9 cellular contexts compared by ENCODE assay signal in genomic region chr19:35318679-35319448, GRCh38. TPM values are rescaled to one million over a fixed set of nuclear protein-coding genes. Genes with fewer than 3 reads are reported as not detected.
DNase-seq lines count a peak whose midpoint lies in the region; ATAC-seq and TF ChIP-seq lines count a peak whose summit lies in the region.
"Had no signal": no experiment of that assay in that cellular context is flagged by ENCODE, and none has a peak within 500 bp of the region (broad histone marks: within the 10 kb centered on the region; RNA-seq: fewer than 3 reads in every experiment).

No MANE protein-coding gene starts in this region.

- peaks cover 0 to 7% of the 10 kb centered on the region in 2 donors for H3K4me1 Mint-ChIP-seq in immature natural killer cell

- H3K27ac ChIP-seq in GM23248 = peak overlapping the region; percentile 76
- H3K27ac ChIP-seq in SJSA1 = peak overlapping the region; percentile 84
- H3K27ac ChIP-seq: SK-N-MC had no signal

- peak overlapping the region; percentile 70 for H3K9ac ChIP-seq in GM23248

- ATAC-seq in HG03571 (IDR thresholded peaks at IDR 0.05; ENCODE audit: unreplicated experiment) = no peak

- H3F3A ChIP-seq in GM23248 (ENCODE audit: insufficient read depth) = peaks cover 4% of the 10 kb centered on the region; the same call in 1 of the 2 replicates

- no peaks in the 10 kb centered on the region for H3K9me3 ChIP-seq in GM23248 (ENCODE audit: low read depth)
- no peaks in the 10 kb centered on the region for H3K9me3 ChIP-seq in SJSA1 (replicated peaks)

- H3K4me3 Mint-ChIP-seq in immature natural killer cell = no peak overlapping the region

- peak; percentile 97 for DNase-seq in GM23248
- DNase-seq in SJSA1 (ENCODE audit: low read depth in 1 of 2, low spot score in 2 of 2) = peak; percentile 81 to 86
- DNase-seq in fibroblast of villous mesenchyme (ENCODE audit: low read depth) = peak; percentile 46
- DNase-seq in pons (ENCODE audit: low spot score) = peak; percentile 88
- no peak for DNase-seq in immature natural killer cell
- DNase-seq in 8988T = no peak
- DNase-seq in DMS79 treated with DMSO at 0.1 percent for 48 hours (lab: John Stamatoyannopoulos, UW) = no peak

- H3K4me2 ChIP-seq in GM23248 (ENCODE audit: unreplicated experiment) = peak overlapping the region; percentile 12

- no peak for TF ChIP-seq CTCF in fibroblast of villous mesenchyme (IDR thresholded peaks at IDR 0.05; ENCODE audit: insufficient read depth, low read depth, low read length)

- no peaks in the 10 kb centered on the region for H3K9me2 ChIP-seq in GM23248 (ENCODE audit: insufficient read depth)

- peaks cover 0 to 13% (median 2%) of the 10 kb centered on the region in 3 donors for H3K27me3 Mint-ChIP-seq in immature natural killer cell (ENCODE audit: low read depth in 3 of 3)

- H3K36me3 ChIP-seq in GM23248 (ENCODE audit: low read depth) (no peaks in the 10 kb centered on the region), SJSA1 (no peaks in the 10 kb centered on the region)

- peaks cover 10% of the 10 kb centered on the region for H3K4me1 ChIP-seq in GM23248 (ENCODE audit: insufficient read depth)
- peaks cover 15% of the 10 kb centered on the region for H3K4me1 ChIP-seq in SJSA1 (replicated peaks)

- H3K4me3 ChIP-seq in GM23248 = no peak overlapping the region
- no peak overlapping the region for H3K4me3 ChIP-seq in SJSA1
- H3K4me3 ChIP-seq in fibroblast of villous mesenchyme (ENCODE audit: low read depth, low read length) = no peak overlapping the region
- H3K4me3 ChIP-seq: SK-N-MC had no signal

- peak overlapping the region; percentile 35; the same call in 1 of the 2 replicates for H2AFZ ChIP-seq in GM23248

- in situ Hi-C loops in GM23248 (cut with MboI) = no loop called here

- H3K27me3 ChIP-seq in GM23248 (replicated peaks; ENCODE audit: insufficient read depth) (no peaks in the 10 kb centered on the region), SJSA1 (replicated peaks) (no peaks in the 10 kb centered on the region)

- WGBS in GM23248 (ENCODE audit: low coverage in 1 of 2, low lambda C conversion rate in 2 of 2, missing lambda C conversion rate in 2 of 2), 2 experiments = 33 to 36% methylated on average over 16 of the region's 16 CpGs

- peaks cover 0 to 3% (median 0%) of the 10 kb centered on the region in 3 donors for H3K36me3 Mint-ChIP-seq in immature natural killer cell

- no peaks in the 10 kb centered on the region for H3K79me2 ChIP-seq in GM23248 (ENCODE audit: insufficient read depth)

- H3K9me3 Mint-ChIP-seq in immature natural killer cell = no peaks in the 10 kb centered on the region

- peak overlapping the region in 1 of 6 donors; percentile 52 for H3K27ac Mint-ChIP-seq in immature natural killer cell

- no peaks in the 10 kb centered on the region for H4K20me1 ChIP-seq in GM23248 (ENCODE audit: insufficient read depth)

RNA-seq across cellular contexts. Expression of gene CD22, which starts 10.1 kb away (rescaled TPM):
- not detected in 2 replicates for total RNA-seq in GM23248 (2014; rRNA removed; shearing (Covaris generic))
- 0.16 and 0.28 TPM in 2 replicates for polyA plus RNA-seq in GM23248 (2016; fragmentation: Nextera tagmentation; extraction: Ambion mirVana)
- 0.03 and 0.21 TPM in 2 replicates for total RNA-seq in SJSA1 (2014; rRNA removed; shearing (Covaris generic))
- 0.32 TPM in 1 of 2 replicates, not detected in the other for total RNA-seq in fibroblast of villous mesenchyme
- 1 to 10 TPM in 1 of 3 donors, under 1 TPM in 1, not detected in 1; 0.93 to 2.2 TPM for polyA plus RNA-seq in immature natural killer cell

RNA-seq across cellular contexts. Expression of gene MAG, which starts 26.9 kb away (rescaled TPM):
- total RNA-seq in GM23248 (2014; rRNA removed; shearing (Covaris generic)) = not detected in 2 replicates
- polyA plus RNA-seq in GM23248 (2016; fragmentation: Nextera tagmentation; extraction: Ambion mirVana) (not detected in 2 replicates), immature natural killer cell (not detected)
- total RNA-seq in SJSA1 (2014; rRNA removed; shearing (Covaris generic)) = 0.50 TPM in 1 of 2 replicates, not detected in the other
- total RNA-seq in fibroblast of villous mesenchyme = not detected in 2 replicates

RNA-seq across cellular contexts. Expression of gene FFAR1, which starts 28.8 kb away (rescaled TPM):
- not detected in 2 replicates for total RNA-seq in GM23248 (2014; rRNA removed; shearing (Covaris generic))
- not detected in 2 replicates for polyA plus RNA-seq in GM23248 (2016; fragmentation: Nextera tagmentation; extraction: Ambion mirVana)
- total RNA-seq in SJSA1 (2014; rRNA removed; shearing (Covaris generic)) = not detected in 2 replicates
- not detected in 2 replicates for total RNA-seq in fibroblast of villous mesenchyme
- polyA plus RNA-seq in immature natural killer cell = not detected

RNA-seq across cellular contexts. Expression of gene HAMP, which starts 36.5 kb away (rescaled TPM):
- total RNA-seq in GM23248 (2014; rRNA removed; shearing (Covaris generic)) = not detected in 2 replicates
- polyA plus RNA-seq in GM23248 (2016; fragmentation: Nextera tagmentation; extraction: Ambion mirVana) (not detected in 2 replicates), immature natural killer cell (1 to 10 TPM in 1 of 3 donors, not detected in 2; 1.1 TPM)
- not detected in 2 replicates for total RNA-seq in SJSA1 (2014; rRNA removed; shearing (Covaris generic))
- total RNA-seq in fibroblast of villous mesenchyme = not detected in 2 replicates

RNA-seq across cellular contexts. Expression of gene FFAR3, which starts 39.4 kb away (rescaled TPM):
- not detected in 2 replicates for total RNA-seq in GM23248 (2014; rRNA removed; shearing (Covaris generic))
- polyA plus RNA-seq in GM23248 (2016; fragmentation: Nextera tagmentation; extraction: Ambion mirVana) (not detected in 2 replicates), immature natural killer cell (not detected)
- total RNA-seq in SJSA1 (2014; rRNA removed; shearing (Covaris generic)) = not detected in 2 replicates
- total RNA-seq in fibroblast of villous mesenchyme = not detected in 2 replicates

Comparison
In these comparisons a context has a peak if more than half of its experiments do, and no peak if none do; other contexts are left out.
1. DNase-seq: peak in GM23248 (single experiment), SJSA1 (2 of 2), fibroblast of villous mesenchyme (single experiment) and pons (single experiment); none in immature natural killer cell (0 of 3), 8988T (single experiment) and DMS79 treated with DMSO at 0.1 percent for 48 hours (single experiment).